Comparison of ENCODE assay signal across 1 cellular context in the genomic region with DNA sequence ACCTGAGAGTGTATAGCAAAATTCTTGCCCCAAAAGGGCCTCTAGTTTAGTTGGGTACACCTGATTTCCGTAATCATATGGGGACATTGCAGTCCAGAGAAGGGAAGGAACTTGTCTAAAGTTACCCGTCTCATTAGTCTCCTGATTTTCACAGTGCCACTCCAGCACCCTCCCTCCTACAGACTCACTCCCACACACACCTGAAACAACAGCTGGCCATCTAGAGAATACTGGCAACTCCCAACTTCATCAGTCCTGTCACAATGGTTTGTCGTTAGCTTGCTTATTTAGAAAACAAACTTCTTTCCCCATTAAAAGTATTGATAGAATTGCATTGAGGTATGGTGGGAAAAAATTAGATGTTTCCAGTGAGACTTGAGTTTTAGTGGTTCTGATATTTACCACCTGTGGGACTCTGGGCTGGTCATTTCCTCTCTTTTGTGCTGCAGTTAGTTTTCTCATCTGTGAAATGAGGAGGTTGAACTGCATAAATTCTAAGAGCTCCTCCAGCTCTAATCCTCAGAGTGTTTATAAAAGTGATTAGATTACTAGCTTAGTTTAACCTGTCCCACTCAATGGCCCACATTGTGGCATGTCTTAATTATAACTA.
TF ChIP-seq lines count a peak whose summit lies in the region.

No MANE protein-coding gene starts in this region.

TF ChIP-seq in HepG2, 621 proteins besides CTCF, POLR2A, EP300 and RAD21:
- TF ChIP-seq ZNF33B (CRISPR knock-in tag; IDR thresholded peaks at IDR 0.05) (no peak), AHR (CRISPR knock-in tag; IDR thresholded peaks at IDR 0.05) (no peak), CSRNP2 (CRISPR knock-in tag; conservative IDR thresholded peaks at IDR 0.05; ENCODE audit: low read depth) (no peak)
